In genomic region chr10:18216482-18216881, GRCh38 we compare ENCODE assay signal across 10 cellular contexts.
A peak's percentile ranks its signal among the peaks of the same experiment; 100 is the strongest.
DNase-seq lines count a peak whose midpoint lies in the region; ATAC-seq and TF ChIP-seq lines count a peak whose summit lies in the region.
"Had no signal": no experiment of that assay in that cellular context is flagged by ENCODE, and none has a peak within 500 bp of the region (broad histone marks: within the 10 kb centered on the region; RNA-seq: fewer than 3 reads in every experiment).

No MANE protein-coding gene starts in this region.

- DNase-seq in G401 (ENCODE audit: low spot score): peak; percentile 62
- peak; percentile 30 for DNase-seq in NCI-H748 (lab: John Stamatoyannopoulos, UW; ENCODE audit: unreplicated experiment)
- DNase-seq in dorsolateral prefrontal cortex: peak in 4 of 10 donors; percentile 15 to 50 (median 26)
- DNase-seq in neural crest cell (ENCODE audit: low read depth, low spot score): no peak
- DNase-seq: stimulated activated CD4-positive, alpha-beta T cell treated with anti-CD3 and anti-CD28 coated beads, Interleukin-12 subunit alpha, Interleukin-12 subunit beta, amount 100 ng/mL, for 4 hours had no signal

- peak in 54 of 56 donors; percentile 25 to 70 (median 50) for TF ChIP-seq CTCF in dorsolateral prefrontal cortex (IDR thresholded peaks at IDR 0.05 in 54 of 56, conservative IDR thresholded peaks at IDR 0.05 in 2 of 56; ENCODE audit: low read depth in 1 of 56, partially characterized antibody in 56 of 56)
- TF ChIP-seq CTCF in neural crest cell (conservative IDR thresholded peaks at IDR 0.05): peak; percentile 61

- TF ChIP-seq POLR2A in GM18505 (IDR thresholded peaks at IDR 0.05; ENCODE audit: borderline replicate concordance, extremely low read depth, insufficient read depth, insufficient read length): no peak

- peaks cover 3% of the 10 kb centered on the region for H3K27me3 Mint-ChIP-seq in neural crest cell (ENCODE audit: low read depth)

- no peak overlapping the region for H3K4me3 Mint-ChIP-seq in neural crest cell

- no peaks in the 10 kb centered on the region for H3K36me3 Mint-ChIP-seq in neural crest cell (ENCODE audit: low read depth)

- in situ Hi-C loops in G401 (cut with HindIII; ENCODE audit: low sequenced_read_pairs): loop anchor here (25.0 kb wide), 1 partner anchor 329 kb away; no protein-coding TSS in a partner anchor

- intact Hi-C loops in dorsolateral prefrontal cortex (cut with DNase I): loop anchor here (10.0 kb wide), 3 partner anchors 372 to 612 kb away; no protein-coding TSS in a partner anchor

- no peak overlapping the region for H3K27ac Mint-ChIP-seq in neural crest cell (ENCODE audit: unreplicated experiment)

- H3K27me3 ChIP-seq in dorsolateral prefrontal cortex: no peaks in the 10 kb centered on the region

- H3K27ac ChIP-seq in dorsolateral prefrontal cortex: no peak overlapping the region

- no peaks in the 10 kb centered on the region for H3K9me3 Mint-ChIP-seq in neural crest cell

- ATAC-seq in GM21515 (IDR thresholded peaks at IDR 0.05; ENCODE audit: unreplicated experiment) (no peak), HG03045 (IDR thresholded peaks at IDR 0.05; ENCODE audit: unreplicated experiment) (no peak), HG02852 (IDR thresholded peaks at IDR 0.05; ENCODE audit: unreplicated experiment) (no peak), GM18505 (IDR thresholded peaks at IDR 0.05; ENCODE audit: unreplicated experiment) (no peak)
- ATAC-seq: esophagus mucosa had no signal

- no peak overlapping the region for H3K4me3 ChIP-seq in dorsolateral prefrontal cortex

- H3K4me1 Mint-ChIP-seq in neural crest cell: no peaks in the 10 kb centered on the region
